ENCODE assay signal across 9 cellular contexts in genomic region chr6:37489697-37490336, GRCh38. TPM values are rescaled to one million over a fixed set of nuclear protein-coding genes. Genes with fewer than 3 reads are reported as not detected.
DNase-seq lines count a peak whose midpoint lies in the region; ATAC-seq lines count a peak whose summit lies in the region.
"Had no signal": no experiment of that assay in that cellular context is flagged by ENCODE, and none has a peak within 500 bp of the region (broad histone marks: within the 10 kb centered on the region; RNA-seq: fewer than 3 reads in every experiment).

No MANE protein-coding gene starts in this region.

- no peaks in the 10 kb centered on the region for H3K27me3 ChIP-seq in CD4-positive, alpha-beta memory T cell (ENCODE audit: insufficient read depth, low read length)
- no peaks in the 10 kb centered on the region for H3K27me3 ChIP-seq in H7 (ENCODE audit: control insufficient read depth, insufficient read depth, low read length)

- no peak for ATAC-seq in GM18868 (IDR thresholded peaks at IDR 0.05; ENCODE audit: unreplicated experiment)

- peak overlapping the region; percentile 92 to 99 (median 97) for H3K27ac Mint-ChIP-seq in CD4-positive, alpha-beta memory T cell

- no peaks in the 10 kb centered on the region for H3K27me3 Mint-ChIP-seq in CD4-positive, alpha-beta memory T cell

- intact Hi-C loops in CD4-positive, alpha-beta memory T cell (cut with micrococcal nuclease) = loop anchor here (1.0 kb wide), 1 partner anchor 26 kb away; no protein-coding TSS in a partner anchor

- POLR2A ChIA-PET in CD4-positive, alpha-beta memory T cell (lab: Charles Lee; ENCODE audit: partially characterized antibody) = interaction anchor here (0.6 to 23.5 kb wide), 4 partner anchors 9 to 29 kb away, joined by 4 to 977 read pairs (median 55); partner anchors contain the start of gene CCDC167

- H3K4me1 ChIP-seq in CD4-positive, alpha-beta memory T cell (ENCODE audit: insufficient read depth, low read length) = peaks cover 76% of the 10 kb centered on the region

- DNase-seq in CD4-positive, alpha-beta memory T cell = peak in 3 of 5 donors; percentile 34 to 60 (median 35)
- DNase-seq in H7 (peak; percentile 53), islet precursor cell (peak; percentile 60), KG1 (lab: John Stamatoyannopoulos, UW) (no peak), kidney tubule cell (ENCODE audit: low spot score) (no peak)
- DNase-seq in activated T-cell treated with anti-CD3 and anti-CD28 coated beads, Interleukin-2, amount 50 U/mL, for 48 hours = peak; percentile 53 to 55
- no peak for DNase-seq in stimulated activated CD4-positive, alpha-beta T cell treated with anti-CD3 and anti-CD28 coated beads, Interleukin-4, amount 100 ng/mL, for 4 hours

- peak overlapping the region in 7 of 8 donors; percentile 33 to 81 (median 71) for H3K4me3 Mint-ChIP-seq in CD4-positive, alpha-beta memory T cell

- peak overlapping the region; percentile 52 for H3K27ac ChIP-seq in CD4-positive, alpha-beta memory T cell (ENCODE audit: low read depth, low read length)
- H3K27ac ChIP-seq: SK-N-MC had no signal

- H3K9me3 ChIP-seq in CD4-positive, alpha-beta memory T cell (ENCODE audit: control insufficient read depth in 1 of 2, low read length in 2 of 2) = no peaks in the 10 kb centered on the region

- no peaks in the 10 kb centered on the region for H3K36me3 ChIP-seq in CD4-positive, alpha-beta memory T cell (ENCODE audit: insufficient read depth, low read length)
- H3K36me3 ChIP-seq in H7 (replicated peaks; ENCODE audit: control insufficient read depth, insufficient read depth, low read length) = no peaks in the 10 kb centered on the region

- peaks cover 12 to 17% of the 10 kb centered on the region in 2 donors for H3K36me3 Mint-ChIP-seq in CD4-positive, alpha-beta memory T cell

- peaks cover 40 to 86% (median 72%) of the 10 kb centered on the region in 4 donors for H3K4me1 Mint-ChIP-seq in CD4-positive, alpha-beta memory T cell

- no peak overlapping the region for H3K4me3 ChIP-seq in CD4-positive, alpha-beta memory T cell (ENCODE audit: low read length in 2 of 2)
- no peak overlapping the region for H3K4me3 ChIP-seq in H7 (ENCODE audit: insufficient read depth, low read depth, low read length)

- CTCF ChIA-PET in CD4-positive, alpha-beta memory T cell (lab: Charles Lee; ENCODE audit: partially characterized antibody) = interaction anchor here (0.9 to 6.2 kb wide), 8 partner anchors 13 to 76 kb away, joined by 3 to 54 read pairs (median 14); no protein-coding TSS in a partner anchor

- H3K9me3 Mint-ChIP-seq in CD4-positive, alpha-beta memory T cell = no peaks in the 10 kb centered on the region

RNA-seq across cellular contexts. Expression of gene CCDC167, which starts 9.9 kb away (rescaled TPM):
- 10 to 100 TPM; 25.1 to 27.8 TPM for total RNA-seq in CD4-positive, alpha-beta memory T cell
- 100 to 1,000 TPM; 151 to 226 TPM for polyA plus RNA-seq in CD4-positive, alpha-beta memory T cell
- 29.5 and 52.4 TPM in 2 replicates for total RNA-seq in H7 (2014; rRNA removed; shearing (Covaris generic))

RNA-seq across cellular contexts. Expression of gene CMTR1, which starts 56.8 kb away (rescaled TPM):
- 10 to 100 TPM; 75.0 to 79.1 TPM for total RNA-seq in CD4-positive, alpha-beta memory T cell
- polyA plus RNA-seq in CD4-positive, alpha-beta memory T cell = 10 to 100 TPM; 28.4 to 32.6 TPM
- total RNA-seq in H7 (2014; rRNA removed; shearing (Covaris generic)) = 37.5 and 42.3 TPM in 2 replicates

Comparison
In these comparisons a context has a peak if more than half of its experiments do, and no peak if none do; other contexts are left out.
1. DNase-seq: peak in CD4-positive, alpha-beta memory T cell (3 of 5), H7 (single experiment), activated T-cell treated with anti-CD3 and anti-CD28 coated beads, Interleukin-2, amount 50 U/mL, for 48 hours (2 of 2) and islet precursor cell (single experiment); none in KG1 (single experiment), kidney tubule cell (single experiment) and stimulated activated CD4-positive, alpha-beta T cell treated with anti-CD3 and anti-CD28 coated beads, Interleukin-4, amount 100 ng/mL, for 4 hours (0 of 2).